25 cellular contexts compared by ENCODE assay signal in genomic region chr6:63897459-63897858, GRCh38.
DNase-seq lines count a peak whose midpoint lies in the region; FAIRE-seq and TF ChIP-seq lines count a peak whose summit lies in the region.
"Had no signal": no experiment of that assay in that cellular context is flagged by ENCODE, and none has a peak within 500 bp of the region (broad histone marks: within the 10 kb centered on the region; RNA-seq: fewer than 3 reads in every experiment).

No MANE protein-coding gene starts in this region.

- no peaks in the 10 kb centered on the region for H3K36me3 Mint-ChIP-seq in nephron progenitor cell (ENCODE audit: low read depth)
- H3K36me3 Mint-ChIP-seq: activated CD8-positive, alpha-beta memory T cell treated with anti-CD3 and anti-CD28 coated beads, Interleukin-2, amount 10 ng/mL, durations not matched to agents 7 days and 5 days; activated naive CD8-positive, alpha-beta T cell treated with anti-CD3 and anti-CD28 coated beads, Interleukin-2, amount 10 ng/mL, durations not matched to agents 7 days and 5 days; mesothelial cell of epicardium had no signal

- H3K79me2 ChIP-seq in Karpas-422 (ENCODE audit: low read length), result no peaks in the 10 kb centered on the region

- no peak for FAIRE-seq in small intestine (lab: Jason Lieb, UNC)
- FAIRE-seq: GM18507, H1, TTC549 had no signal

- H3K27me3 ChIP-seq in brain microvascular endothelial cell (replicated peaks), result no peaks in the 10 kb centered on the region
- 0 out of 2 replicates have a peak, but pooled peaks cover 2% of the 10 kb centered on the region for H3K27me3 ChIP-seq in Karpas-422 (ENCODE audit: low read length)
- no peaks in the 10 kb centered on the region for H3K27me3 ChIP-seq in small intestine (ENCODE audit: control insufficient read depth in 2 of 2, insufficient read depth in 2 of 2, low read length in 2 of 2)
- H3K27me3 ChIP-seq: cardiac muscle cell, suprapubic skin had no signal

- no peaks in the 10 kb centered on the region for H3K9me3 Mint-ChIP-seq in nephron progenitor cell
- H3K9me3 Mint-ChIP-seq: activated naive CD8-positive, alpha-beta T cell treated with anti-CD3 and anti-CD28 coated beads, Interleukin-2, amount 10 ng/mL, durations not matched to agents 7 days and 5 days; activated T-helper 17 cell treated with anti-CD3 and anti-CD28 coated beads, Interleukin-2, amount 50 U/mL, for 72 hours had no signal

- H3K4me1 ChIP-seq in Karpas-422 (ENCODE audit: low read length), result no peaks in the 10 kb centered on the region
- H3K4me1 ChIP-seq in small intestine (ENCODE audit: control insufficient read depth in 2 of 2, insufficient read depth in 1 of 2, low read depth in 1 of 2, low read length in 1 of 2), result no peaks in the 10 kb centered on the region

- DNase-seq in AG20443 (ENCODE audit: low spot score), result peak; percentile 17
- DNase-seq in HT1080 (ENCODE audit: low read depth), result peak; percentile 65
- peak; percentile 2 for DNase-seq in brain microvascular endothelial cell
- DNase-seq in nephron progenitor cell, result no peak
- DNase-seq in Karpas-422, result no peak
- no peak for DNase-seq in HuH-7.5 (ENCODE audit: low spot score)
- DNase-seq in small intestine, result no peak
- DNase-seq: activated CD4-positive, alpha-beta T cell treated with anti-CD3 and anti-CD28 coated beads for 36 hours; activated CD8-positive, alpha-beta memory T cell treated with anti-CD3 and anti-CD28 coated beads, Interleukin-2, amount 10 ng/mL, durations not matched to agents 7 days and 5 days; activated naive CD8-positive, alpha-beta T cell treated with anti-CD3 and anti-CD28 coated beads, Interleukin-2, amount 10 ng/mL, durations not matched to agents 7 days and 5 days; AML-193; dermis blood vessel endothelial cell; DND-41; left cardiac atrium; NCI-H1048; NCI-H2029 treated with DMSO at 0.1 percent for 48 hours; RPMI8226 had no signal

- H3K9me3 ChIP-seq in Karpas-422 (ENCODE audit: low read length), result no peaks in the 10 kb centered on the region
- H3K9me3 ChIP-seq in small intestine (ENCODE audit: control insufficient read depth, low read depth), result no peaks in the 10 kb centered on the region
- H3K9me3 ChIP-seq: suprapubic skin had no signal

- peak overlapping the region; percentile 57 for H3K27ac Mint-ChIP-seq in nephron progenitor cell
- H3K27ac Mint-ChIP-seq: activated CD4-positive, alpha-beta T cell treated with anti-CD3 and anti-CD28 coated beads for 36 hours; activated CD8-positive, alpha-beta memory T cell treated with anti-CD3 and anti-CD28 coated beads, Interleukin-2, amount 10 ng/mL, durations not matched to agents 7 days and 5 days; activated naive CD8-positive, alpha-beta T cell treated with anti-CD3 and anti-CD28 coated beads, Interleukin-2, amount 10 ng/mL, durations not matched to agents 7 days and 5 days; activated T-helper 17 cell treated with anti-CD3 and anti-CD28 coated beads, Interleukin-2, amount 50 U/mL, for 72 hours; mesothelial cell of epicardium had no signal

- TF ChIP-seq CTCF in brain microvascular endothelial cell (IDR thresholded peaks at IDR 0.05; ENCODE audit: low read depth, low read length, missing control alignments) (no peak), nephron progenitor cell (IDR thresholded peaks at IDR 0.05) (no peak)

- H3K4me3 Mint-ChIP-seq in nephron progenitor cell, result no peak overlapping the region
- H3K4me3 Mint-ChIP-seq: activated CD4-positive, alpha-beta T cell treated with anti-CD3 and anti-CD28 coated beads for 36 hours; activated CD8-positive, alpha-beta memory T cell treated with anti-CD3 and anti-CD28 coated beads, Interleukin-2, amount 10 ng/mL, durations not matched to agents 7 days and 5 days; activated naive CD8-positive, alpha-beta T cell treated with anti-CD3 and anti-CD28 coated beads, Interleukin-2, amount 10 ng/mL, durations not matched to agents 7 days and 5 days; activated T-helper 17 cell treated with anti-CD3 and anti-CD28 coated beads, Interleukin-2, amount 50 U/mL, for 72 hours; mesothelial cell of epicardium; neural crest cell had no signal

- H3K36me3 ChIP-seq in brain microvascular endothelial cell (replicated peaks), result no peaks in the 10 kb centered on the region
- no peaks in the 10 kb centered on the region for H3K36me3 ChIP-seq in Karpas-422 (ENCODE audit: insufficient read depth, low read length)
- H3K36me3 ChIP-seq in small intestine (ENCODE audit: control insufficient read depth in 2 of 2, insufficient read depth in 2 of 2, low read length in 2 of 2), result no peaks in the 10 kb centered on the region
- H3K36me3 ChIP-seq: cardiac muscle cell, suprapubic skin had no signal

- H3K4me1 Mint-ChIP-seq in nephron progenitor cell, result no peaks in the 10 kb centered on the region
- H3K4me1 Mint-ChIP-seq: activated CD4-positive, alpha-beta T cell treated with anti-CD3 and anti-CD28 coated beads for 36 hours; activated CD8-positive, alpha-beta memory T cell treated with anti-CD3 and anti-CD28 coated beads, Interleukin-2, amount 10 ng/mL, durations not matched to agents 7 days and 5 days; activated naive CD8-positive, alpha-beta T cell treated with anti-CD3 and anti-CD28 coated beads, Interleukin-2, amount 10 ng/mL, durations not matched to agents 7 days and 5 days; activated T-helper 17 cell treated with anti-CD3 and anti-CD28 coated beads, Interleukin-2, amount 50 U/mL, for 72 hours; neural crest cell had no signal

- H3K4me3 ChIP-seq in brain microvascular endothelial cell (ENCODE audit: low read depth, low read length) (no peak overlapping the region), Karpas-422 (ENCODE audit: low read length) (no peak overlapping the region), small intestine (ENCODE audit: low read depth in 1 of 2, low read length in 2 of 2) (no peak overlapping the region)
- H3K4me3 ChIP-seq: cardiac muscle cell, suprapubic skin had no signal

- H3K9ac ChIP-seq in Karpas-422 (ENCODE audit: low read length), result no peak overlapping the region

- WGBS in small intestine, 3 donors, result 86 to 90% (median 87%) methylated on average over 3 of the region's 3 CpGs

- no peak overlapping the region for H3K27ac ChIP-seq in brain microvascular endothelial cell
- H3K27ac ChIP-seq in Karpas-422 (ENCODE audit: low read length), result no peak overlapping the region
- H3K27ac ChIP-seq in small intestine (ENCODE audit: low read depth in 1 of 2, low read length in 1 of 2), result no peak overlapping the region
- H3K27ac ChIP-seq: cardiac muscle cell, suprapubic skin had no signal

- H2AFZ ChIP-seq in Karpas-422 (ENCODE audit: low read length), result no peak overlapping the region

- no peaks in the 10 kb centered on the region for H4K20me1 ChIP-seq in Karpas-422 (ENCODE audit: insufficient read depth, low read depth, low read length)

- in situ Hi-C loops in brain microvascular endothelial cell (cut with HindIII; ENCODE audit: low pct_ligation_motif_present, low sequenced_read_pairs), result no loop called here

- no peaks in the 10 kb centered on the region for H3K9me2 ChIP-seq in Karpas-422 (replicated peaks; ENCODE audit: insufficient read depth, low read length)

- no peaks in the 10 kb centered on the region for H3K27me3 Mint-ChIP-seq in nephron progenitor cell (ENCODE audit: low read depth, poor library complexity)
- H3K27me3 Mint-ChIP-seq: activated CD4-positive, alpha-beta T cell treated with anti-CD3 and anti-CD28 coated beads for 36 hours; activated CD8-positive, alpha-beta memory T cell treated with anti-CD3 and anti-CD28 coated beads, Interleukin-2, amount 10 ng/mL, durations not matched to agents 7 days and 5 days; activated T-helper 17 cell treated with anti-CD3 and anti-CD28 coated beads, Interleukin-2, amount 50 U/mL, for 72 hours had no signal

- no peak overlapping the region for H3K4me2 ChIP-seq in Karpas-422 (ENCODE audit: low read depth, low read length, poor library complexity, severe bottlenecking)

Comparison
In these comparisons a context has a peak if more than half of its experiments do, and no peak if none do; other contexts are left out.
1. DNase-seq: peak in AG20443 (single experiment), HT1080 (single experiment) and brain microvascular endothelial cell (single experiment); none in nephron progenitor cell (single experiment), Karpas-422 (single experiment), HuH-7.5 (single experiment) and small intestine (single experiment).